1 cellular context compared by ENCODE assay signal in genomic region chrX:149871940-149872339, GRCh38.
TF ChIP-seq lines count a peak whose summit lies in the region.

No MANE protein-coding gene starts in this region.

TF ChIP-seq in GM12878, 131 proteins besides CTCF, POLR2A, EP300 and RAD21 (continued from another document):
- TF ChIP-seq KLF5 (IDR thresholded peaks at IDR 0.05; ENCODE audit: partially characterized antibody) = no peak
- TF ChIP-seq ZNF622 (IDR thresholded peaks at IDR 0.05) = no peak
- TF ChIP-seq SMC3 (IDR thresholded peaks at IDR 0.05; ENCODE audit: borderline replicate concordance, low read length) = peak; percentile 42; the same call in 1 of the 2 replicates
- TF ChIP-seq NRF1 (conservative IDR thresholded peaks at IDR 0.05; ENCODE audit: low read depth, low read length) = no peak
- TF ChIP-seq EED (IDR thresholded peaks at IDR 0.05; ENCODE audit: low read depth) = no peak
- TF ChIP-seq YY1 (IDR thresholded peaks at IDR 0.05; ENCODE audit: low read depth, low read length) = 0 out of 2 replicates have a peak, but pooled peaks have one; percentile 21
- TF ChIP-seq TCF3 (IDR thresholded peaks at IDR 0.05; ENCODE audit: borderline replicate concordance, insufficient read depth, low read depth, low read length) = 0 out of 2 replicates have a peak, but pooled peaks have one; percentile 18
- peak; percentile 53; the same call in 1 of the 2 replicates for TF ChIP-seq TCF12 (IDR thresholded peaks at IDR 0.05; ENCODE audit: low read depth, low read length)
- TF ChIP-seq ATF3 (IDR thresholded peaks at IDR 0.05; ENCODE audit: borderline replicate concordance, extremely low read depth, low read depth, low read length) = no peak
- TF ChIP-seq IKZF2 (IDR thresholded peaks at IDR 0.05) = no peak
- no peak for TF ChIP-seq HSF1 (IDR thresholded peaks at IDR 0.05; ENCODE audit: low read depth, low read length)
- no peak for TF ChIP-seq NBN (IDR thresholded peaks at IDR 0.05)
- TF ChIP-seq ELK1 (IDR thresholded peaks at IDR 0.05; ENCODE audit: low read depth, low read length) = no peak
- TF ChIP-seq NR2C1 (IDR thresholded peaks at IDR 0.05) = no peak
- no peak for TF ChIP-seq JUNB (IDR thresholded peaks at IDR 0.05)
- TF ChIP-seq RUNX3 (IDR thresholded peaks at IDR 0.05; ENCODE audit: low read length) = peak; percentile 78
- no peak for TF ChIP-seq CBX3 (IDR thresholded peaks at IDR 0.05; ENCODE audit: borderline replicate concordance, low read depth)
- no peak for TF ChIP-seq STAT1 (conservative IDR thresholded peaks at IDR 0.05)
- no peak for TF ChIP-seq SMARCA5 (IDR thresholded peaks at IDR 0.05)
- no peak for TF ChIP-seq IRF4 (IDR thresholded peaks at IDR 0.05; ENCODE audit: low read depth, low read length)
- TF ChIP-seq MTA2 (IDR thresholded peaks at IDR 0.05; ENCODE audit: low read depth) = no peak
- no peak for TF ChIP-seq MXI1 (IDR thresholded peaks at IDR 0.05; ENCODE audit: low read depth, low read length)
- TF ChIP-seq ETV6 (conservative IDR thresholded peaks at IDR 0.05 in 1 of 2, IDR thresholded peaks at IDR 0.05 in 1 of 2; ENCODE audit: borderline replicate concordance in 1 of 2, low read depth in 1 of 2) = no peak
- 0 out of 2 replicates have a peak, but pooled peaks have one; percentile 41 for TF ChIP-seq CBFB (IDR thresholded peaks at IDR 0.05; ENCODE audit: low read depth)
- TF ChIP-seq BCL11A (IDR thresholded peaks at IDR 0.05; ENCODE audit: low read depth, low read length) = no peak
- no peak for TF ChIP-seq HDAC6 (IDR thresholded peaks at IDR 0.05; ENCODE audit: unreplicated experiment)
- no peak for TF ChIP-seq NFYA (IDR thresholded peaks at IDR 0.05; ENCODE audit: borderline replicate concordance, low read depth, low read length)
